ENCODE assay signal across 15 cellular contexts in genomic region chr17:48729335-48730239, GRCh38. TPM values are rescaled to one million over a fixed set of nuclear protein-coding genes. Genes with fewer than 3 reads are reported as not detected.
DNase-seq lines count a peak whose midpoint lies in the region; ATAC-seq and TF ChIP-seq lines count a peak whose summit lies in the region.
"Had no signal": no experiment of that assay in that cellular context is flagged by ENCODE, and none has a peak within 500 bp of the region (broad histone marks: within the 10 kb centered on the region; RNA-seq: fewer than 3 reads in every experiment).

No MANE protein-coding gene starts in this region.

- TF ChIP-seq POLR2A in vagina (IDR thresholded peaks at IDR 0.05) = no peak

- H3K27ac ChIP-seq in vagina = peak overlapping the region; percentile 82
- H3K27ac ChIP-seq: SJSA1 had no signal

- no peak for TF ChIP-seq CTCF in vagina (IDR thresholded peaks at IDR 0.05)

- intact Hi-C loops in left colon (cut with DNase I, micrococcal nuclease) = loop anchor here in 1 of 2 donors (5.0 kb wide), 1 partner anchor 63 kb away; no protein-coding TSS in a partner anchor
- intact Hi-C loops in vagina (cut with DNase I) = loop anchor here (5.0 kb wide), 1 partner anchor 148 kb away; no protein-coding TSS in a partner anchor

- H3K4me1 Mint-ChIP-seq in activated naive CD8-positive, alpha-beta T cell (ENCODE audit: low read depth) = peaks cover 51% of the 10 kb centered on the region
- H3K4me1 Mint-ChIP-seq in activated naive CD8-positive, alpha-beta T cell treated with anti-CD3 and anti-CD28 coated beads, Interleukin-2, amount 50 U/mL, for 24 hours = peaks cover 22% of the 10 kb centered on the region
- peaks cover 10% of the 10 kb centered on the region for H3K4me1 Mint-ChIP-seq in T-helper 2 cell treated with Interferon-gamma antibody and Interleukin-4, amounts not matched to agents 5 μg/mL and 100 μg/mL, for 36 hours (ENCODE audit: low read depth)

- H3K9me3 ChIP-seq in vagina = no peaks in the 10 kb centered on the region
- H3K9me3 ChIP-seq: SJSA1, transverse colon had no signal

- DNase-seq in activated naive CD8-positive, alpha-beta T cell treated with anti-CD3 and anti-CD28 coated beads, Interleukin-2, amount 50 U/mL, for 24 hours = no peak
- peak; percentile 39 for DNase-seq in RPMI7951 (ENCODE audit: low read depth)
- DNase-seq in left colon = peak; percentile 48
- no peak for DNase-seq in vagina (ENCODE audit: extremely low spot score in 2 of 2)
- DNase-seq in iPS-NIHi7 (ENCODE audit: extremely low spot score) = no peak
- DNase-seq in T-helper 2 cell treated with Interferon-gamma antibody and Interleukin-4, amounts not matched to agents 5 μg/mL and 100 μg/mL, for 36 hours (ENCODE audit: low spot score) = no peak
- no peak for DNase-seq in ecto neural progenitor cell (ENCODE audit: low spot score)
- DNase-seq: activated CD4-positive, CD25-positive, alpha-beta regulatory T cell treated with anti-CD3 and anti-CD28 coated beads, Interleukin-2, amount 50 U/mL, for 72 hours; AML-193; transverse colon had no signal

- H3K4me1 ChIP-seq in vagina = peaks cover 31% of the 10 kb centered on the region

- peak overlapping the region; percentile 38 to 47 for H3K4me3 ChIP-seq in vagina
- H3K4me3 ChIP-seq: skin epidermis had no signal

- H3K27ac Mint-ChIP-seq in activated naive CD8-positive, alpha-beta T cell = no peak overlapping the region
- no peak overlapping the region for H3K27ac Mint-ChIP-seq in activated naive CD8-positive, alpha-beta T cell treated with anti-CD3 and anti-CD28 coated beads, Interleukin-2, amount 50 U/mL, for 24 hours
- H3K27ac Mint-ChIP-seq in T-helper 2 cell treated with Interferon-gamma antibody and Interleukin-4, amounts not matched to agents 5 μg/mL and 100 μg/mL, for 36 hours = no peak overlapping the region

- no peaks in the 10 kb centered on the region for H3K36me3 Mint-ChIP-seq in activated naive CD8-positive, alpha-beta T cell
- no peaks in the 10 kb centered on the region for H3K36me3 Mint-ChIP-seq in activated naive CD8-positive, alpha-beta T cell treated with anti-CD3 and anti-CD28 coated beads, Interleukin-2, amount 50 U/mL, for 24 hours (ENCODE audit: low read depth)
- H3K36me3 Mint-ChIP-seq in T-helper 2 cell treated with Interferon-gamma antibody and Interleukin-4, amounts not matched to agents 5 μg/mL and 100 μg/mL, for 36 hours (ENCODE audit: low read depth) = no peaks in the 10 kb centered on the region

- H3K9me3 Mint-ChIP-seq in activated naive CD8-positive, alpha-beta T cell (ENCODE audit: low read depth) = no peaks in the 10 kb centered on the region
- no peaks in the 10 kb centered on the region for H3K9me3 Mint-ChIP-seq in activated naive CD8-positive, alpha-beta T cell treated with anti-CD3 and anti-CD28 coated beads, Interleukin-2, amount 50 U/mL, for 24 hours
- H3K9me3 Mint-ChIP-seq in T-helper 2 cell treated with Interferon-gamma antibody and Interleukin-4, amounts not matched to agents 5 μg/mL and 100 μg/mL, for 36 hours = no peaks in the 10 kb centered on the region

- no peaks in the 10 kb centered on the region for H3K36me3 ChIP-seq in vagina
- H3K36me3 ChIP-seq: SJSA1, transverse colon had no signal

- H3K27me3 ChIP-seq in vagina = peaks cover 7% of the 10 kb centered on the region

- ATAC-seq in activated naive CD8-positive, alpha-beta T cell treated with anti-CD3 and anti-CD28 coated beads, Interleukin-2, amount 50 U/mL, for 24 hours = no peak
- peak; percentile 31 for ATAC-seq in left colon

- H3K27me3 Mint-ChIP-seq in activated naive CD8-positive, alpha-beta T cell = peaks cover 60% of the 10 kb centered on the region
- peaks cover 94% of the 10 kb centered on the region for H3K27me3 Mint-ChIP-seq in activated naive CD8-positive, alpha-beta T cell treated with anti-CD3 and anti-CD28 coated beads, Interleukin-2, amount 50 U/mL, for 24 hours
- H3K27me3 Mint-ChIP-seq in T-helper 2 cell treated with Interferon-gamma antibody and Interleukin-4, amounts not matched to agents 5 μg/mL and 100 μg/mL, for 36 hours (ENCODE audit: low read depth) = peaks cover 92% of the 10 kb centered on the region

- peak overlapping the region; percentile 61 for H3K4me3 Mint-ChIP-seq in activated naive CD8-positive, alpha-beta T cell
- no peak overlapping the region for H3K4me3 Mint-ChIP-seq in activated naive CD8-positive, alpha-beta T cell treated with anti-CD3 and anti-CD28 coated beads, Interleukin-2, amount 50 U/mL, for 24 hours
- no peak overlapping the region for H3K4me3 Mint-ChIP-seq in T-helper 2 cell treated with Interferon-gamma antibody and Interleukin-4, amounts not matched to agents 5 μg/mL and 100 μg/mL, for 36 hours

RNA-seq across cellular contexts. Expression of gene HOXB13, which starts 1.0 kb away (rescaled TPM):
- total RNA-seq in RPMI7951 (2014; rRNA removed; shearing (Covaris generic)) = 4.7 and 5.4 TPM in 2 replicates
- total RNA-seq in left colon (10 to 100 TPM; 39.4 to 88.0 TPM), vagina (5.4 TPM)
- total RNA-seq: bronchial epithelial cell, MCF 10A, SJSA1 had no signal

RNA-seq across cellular contexts. Expression of gene PRAC2, which starts 6.6 kb away (rescaled TPM):
- total RNA-seq in RPMI7951 (2014; rRNA removed; shearing (Covaris generic)) = 2.4 and 6.1 TPM in 2 replicates
- total RNA-seq in left colon (10 to 100 TPM; 10.1 to 11.7 TPM), vagina (not detected)
- total RNA-seq: bronchial epithelial cell, MCF 10A, SJSA1 had no signal

RNA-seq across cellular contexts. Expression of gene PRAC1, which starts 7.3 kb away (rescaled TPM):
- total RNA-seq in RPMI7951 (2014; rRNA removed; shearing (Covaris generic)) = not detected in 2 replicates
- 100 to 1,000 TPM; 200 to 261 TPM for total RNA-seq in left colon
- 9.6 TPM for total RNA-seq in vagina
- total RNA-seq: bronchial epithelial cell, MCF 10A, SJSA1 had no signal

Comparison
In these comparisons a context has a peak if more than half of its experiments do, and no peak if none do; other contexts are left out.
1. DNase-seq: peak in RPMI7951 (single experiment) and left colon (2 of 2); none in activated naive CD8-positive, alpha-beta T cell treated with anti-CD3 and anti-CD28 coated beads, Interleukin-2, amount 50 U/mL, for 24 hours (single experiment), vagina (0 of 2), iPS-NIHi7 (single experiment), T-helper 2 cell treated with Interferon-gamma antibody and Interleukin-4, amounts not matched to agents 5 μg/mL and 100 μg/mL, for 36 hours (single experiment) and ecto neural progenitor cell (single experiment).
2. RNA of gene PRAC1, which starts 7.3 kb away (total RNA-seq): 200 to 261 TPM in left colon; 9.6 TPM in vagina (single experiment) and not detected in RPMI7951; every median in the first group is over 10 times any median in the second.